In genomic region chr17:58344791-58345157, GRCh38 we compare ENCODE assay signal across 8 cellular contexts.
DNase-seq lines count a peak whose midpoint lies in the region; ATAC-seq and FAIRE-seq lines count a peak whose summit lies in the region.

No MANE protein-coding gene starts in this region.

- no peaks in the 10 kb centered on the region for H3K9me3 Mint-ChIP-seq in activated T-cell treated with anti-CD3 and anti-CD28 coated beads, Interleukin-2, amount 50 U/mL, for 24 hours

- H3K4me1 Mint-ChIP-seq in activated T-cell treated with anti-CD3 and anti-CD28 coated beads, Interleukin-2, amount 50 U/mL, for 24 hours (ENCODE audit: low read depth) = peaks cover 93% of the 10 kb centered on the region

- DNase-seq in activated gamma-delta T cell treated with Interleukin-2 at 50 U/mL for 16 hours = peak; percentile 66
- DNase-seq in activated gamma-delta T cell (lab: John Stamatoyannopoulos, UW) = no peak
- peak; percentile 82 for DNase-seq in activated T-cell treated with anti-CD3 and anti-CD28 coated beads, Interleukin-2, amount 50 U/mL, for 24 hours
- peak; percentile 48 to 60 for DNase-seq in stimulated activated CD4-positive, alpha-beta T cell treated with anti-CD3 and anti-CD28 coated beads, Interleukin-1b, Interleukin-23, amount 100 ng/mL, for 4 hours (ENCODE audit: low read depth in 2 of 2)
- DNase-seq in anterior cingulate cortex (lab: John Stamatoyannopoulos, UW) = no peak
- no peak for DNase-seq in HTR-8/SVneo (ENCODE audit: insufficient read length, low spot score)
- DNase-seq in 8988T = no peak

- H3K27me3 Mint-ChIP-seq in activated T-cell treated with anti-CD3 and anti-CD28 coated beads, Interleukin-2, amount 50 U/mL, for 24 hours = no peaks in the 10 kb centered on the region

- H3K4me3 Mint-ChIP-seq in activated T-cell treated with anti-CD3 and anti-CD28 coated beads, Interleukin-2, amount 50 U/mL, for 24 hours = peak overlapping the region; percentile 99

- peak; percentile 32 for ATAC-seq in HG03378 (IDR thresholded peaks at IDR 0.05; ENCODE audit: unreplicated experiment)

- FAIRE-seq in HTR-8/SVneo (lab: Jason Lieb, UNC) = no peak

- H3K36me3 Mint-ChIP-seq in activated T-cell treated with anti-CD3 and anti-CD28 coated beads, Interleukin-2, amount 50 U/mL, for 24 hours (ENCODE audit: low read depth) = peaks cover 97% of the 10 kb centered on the region

- peak overlapping the region; percentile 100 for H3K27ac Mint-ChIP-seq in activated T-cell treated with anti-CD3 and anti-CD28 coated beads, Interleukin-2, amount 50 U/mL, for 24 hours

Comparison
In these comparisons a context has a peak if more than half of its experiments do, and no peak if none do; other contexts are left out.
1. DNase-seq: peak in activated gamma-delta T cell treated with Interleukin-2 at 50 U/mL for 16 hours (single experiment), activated T-cell treated with anti-CD3 and anti-CD28 coated beads, Interleukin-2, amount 50 U/mL, for 24 hours (single experiment) and stimulated activated CD4-positive, alpha-beta T cell treated with anti-CD3 and anti-CD28 coated beads, Interleukin-1b, Interleukin-23, amount 100 ng/mL, for 4 hours (2 of 2); none in activated gamma-delta T cell (single experiment), anterior cingulate cortex (0 of 58), HTR-8/SVneo (single experiment) and 8988T (single experiment).